In genomic region chr2:236408090-236408489, GRCh38 we compare ENCODE assay signal across 9 cellular contexts.
"Had no signal": no experiment of that assay in that cellular context is flagged by ENCODE, and none has a peak within 500 bp of the region (broad histone marks: within the 10 kb centered on the region; RNA-seq: fewer than 3 reads in every experiment).

No MANE protein-coding gene starts in this region.

- H3K27ac ChIP-seq: HL-60 had no signal

- H3K9me3 ChIP-seq: HAP-1 had no signal

- DNase-seq: H7, HFFc6, IMR-90, KG1 had no signal

- H3K4me3 ChIP-seq: GM23338, HAP-1, K562 had no signal

- H2AFZ ChIP-seq: GM23338 had no signal

- H3K4me2 ChIP-seq: GM23338 had no signal

- H3K36me3 ChIP-seq: HAP-1 had no signal

- ATAC-seq: GM23338, HCT116, K562 had no signal

- FAIRE-seq: K562 had no signal

- H3K4me1 ChIP-seq: HAP-1 had no signal
